1 cellular context compared by ENCODE assay signal in genomic region chr17:79844869-79845600, GRCh38.
TF ChIP-seq lines count a peak whose summit lies in the region.

No MANE protein-coding gene starts in this region.

TF ChIP-seq in HEK293, 187 proteins besides CTCF, POLR2A, EP300 and RAD21 (continued from another document):
- TF ChIP-seq ZBTB26 (tag by site-specific recombination; optimal IDR thresholded peaks at IDR 0.05) (peak; percentile 17), ZBTB48 (tag by site-specific recombination; IDR thresholded peaks at IDR 0.05) (peak; percentile 83), ZNF221 (tag by site-specific recombination; IDR thresholded peaks at IDR 0.05; ENCODE audit: borderline replicate concordance) (no peak), ZXDB (tag by site-specific recombination; IDR thresholded peaks at IDR 0.05) (no peak; the same call in 1 of the 2 replicates), TCF7L2 (IDR thresholded peaks at IDR 0.05; ENCODE audit: borderline replicate concordance, low read depth, low read length) (no peak), ZNF423 (tag by site-specific recombination; IDR thresholded peaks at IDR 0.05) (peak; percentile 76; the same call in 1 of the 2 replicates), HOXC10 (CRISPR knock-in tag; IDR thresholded peaks at IDR 0.05) (no peak), ZBTB21 (tag by site-specific recombination; IDR thresholded peaks at IDR 0.05) (no peak), ZNF37A (tag by site-specific recombination; IDR thresholded peaks at IDR 0.05) (no peak), ZNF391 (tag by site-specific recombination; IDR thresholded peaks at IDR 0.05; ENCODE audit: borderline replicate concordance, low read depth) (no peak; the same call in 1 of the 2 replicates), ZNF2 (tag by site-specific recombination; IDR thresholded peaks at IDR 0.05) (no peak), ZNF140 (tag by site-specific recombination; IDR thresholded peaks at IDR 0.05) (no peak), ZNF654 (tag by site-specific recombination; IDR thresholded peaks at IDR 0.05; ENCODE audit: low read depth) (no peak), ZNF518A (tag by site-specific recombination; conservative IDR thresholded peaks at IDR 0.05; ENCODE audit: low read depth) (no peak), ZNF121 (tag by site-specific recombination; IDR thresholded peaks at IDR 0.05) (no peak), ZNF600 (tag by site-specific recombination; IDR thresholded peaks at IDR 0.05) (no peak), KLF7 (tag by site-specific recombination; IDR thresholded peaks at IDR 0.05; ENCODE audit: borderline replicate concordance) (no peak), ZNF837 (tag by site-specific recombination; IDR thresholded peaks at IDR 0.05) (no peak), ZNF48 (tag by site-specific recombination; IDR thresholded peaks at IDR 0.05) (no peak), ZNF548 (tag by site-specific recombination; IDR thresholded peaks at IDR 0.05) (no peak), ZNF274 (IDR thresholded peaks at IDR 0.05; ENCODE audit: low read length) (no peak), ZNF274 (tag by site-specific recombination; IDR thresholded peaks at IDR 0.05; ENCODE audit: borderline replicate concordance) (no peak), ZNF792 (tag by site-specific recombination; IDR thresholded peaks at IDR 0.05) (no peak), ZEB2 (tag by site-specific recombination; IDR thresholded peaks at IDR 0.05) (0 out of 2 replicates have a peak, but pooled peaks have one; percentile 24), SP2 (tag by site-specific recombination; IDR thresholded peaks at IDR 0.05) (0 out of 2 replicates have a peak, but pooled peaks have one; percentile 16), SCRT2 (tag by site-specific recombination; IDR thresholded peaks at IDR 0.05) (no peak), ZNF24 (tag by site-specific recombination; IDR thresholded peaks at IDR 0.05) (no peak)
